In the genomic region with DNA sequence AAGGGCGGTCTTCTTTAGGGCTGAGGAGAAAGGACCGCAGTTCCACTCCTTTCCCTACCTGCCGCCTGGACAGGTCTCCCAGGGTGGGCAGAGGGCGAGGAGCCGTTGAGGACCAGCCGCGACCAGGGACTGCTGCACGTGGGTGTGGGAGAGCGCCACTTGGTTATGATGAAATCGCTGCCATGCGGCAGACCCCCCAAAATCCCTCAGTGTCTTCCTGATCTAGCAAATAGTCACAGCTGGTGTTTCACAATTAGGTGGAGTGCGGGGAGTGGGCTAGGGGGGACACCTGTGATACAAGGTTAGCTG, we compare ENCODE assay signal across 7 cellular contexts. TPM values are rescaled to one million over a fixed set of nuclear protein-coding genes. Genes with fewer than 3 reads are reported as not detected.
A peak's percentile ranks its signal among the peaks of the same experiment; 100 is the strongest.
DNase-seq lines count a peak whose midpoint lies in the region; TF ChIP-seq lines count a peak whose summit lies in the region.

No MANE protein-coding gene starts in this region.

- H3F3A ChIP-seq in smooth muscle cell (ENCODE audit: low read depth): no peaks in the 10 kb centered on the region

- TF ChIP-seq CTCF in smooth muscle cell (IDR thresholded peaks at IDR 0.05; ENCODE audit: borderline replicate concordance, insufficient read depth, poor library complexity, severe bottlenecking) (no peak), uterus (IDR thresholded peaks at IDR 0.05) (no peak)

- no peaks in the 10 kb centered on the region for H4K20me1 ChIP-seq in smooth muscle cell (ENCODE audit: low read depth)

- H3K4me2 ChIP-seq in smooth muscle cell: peak overlapping the region; percentile 96

- H3K9ac ChIP-seq in smooth muscle cell (ENCODE audit: low read depth): no peak overlapping the region

- peaks cover 9% of the 10 kb centered on the region for H3K27me3 ChIP-seq in HAP-1 (ENCODE audit: low read depth)
- H3K27me3 ChIP-seq in smooth muscle cell (ENCODE audit: low read depth): peaks cover 50% of the 10 kb centered on the region
- peaks cover 13 to 16% of the 10 kb centered on the region in 2 donors for H3K27me3 ChIP-seq in uterus
- peaks cover 48% of the 10 kb centered on the region for H3K27me3 ChIP-seq in MG63

- H3K36me3 ChIP-seq in HAP-1 (replicated peaks): no peaks in the 10 kb centered on the region
- H3K36me3 ChIP-seq in smooth muscle cell (ENCODE audit: low read depth): no peaks in the 10 kb centered on the region
- no peaks in the 10 kb centered on the region for H3K36me3 ChIP-seq in uterus
- no peaks in the 10 kb centered on the region for H3K36me3 ChIP-seq in MG63

- CTCF ChIA-PET in activated CD4-positive, alpha-beta memory T cell treated with anti-CD3 and anti-CD28 coated beads, Interleukin-2, amount 10 ng/mL, durations not matched to agents 7 days and 5 days (lab: Charles Lee): no interaction called here

- H3K27ac Mint-ChIP-seq in activated CD4-positive, alpha-beta memory T cell treated with anti-CD3 and anti-CD28 coated beads, Interleukin-2, amount 10 ng/mL, durations not matched to agents 7 days and 5 days: no peak overlapping the region

- H3K27ac ChIP-seq in smooth muscle cell (ENCODE audit: low read depth): no peak overlapping the region
- H3K27ac ChIP-seq in uterus: no peak overlapping the region

- 29% methylated on average over 12 of the region's 12 CpGs for WGBS in smooth muscle cell (ENCODE audit: low lambda C conversion rate)

- H3K9me3 ChIP-seq in HAP-1 (no peaks in the 10 kb centered on the region), smooth muscle cell (replicated peaks; ENCODE audit: low read depth) (no peaks in the 10 kb centered on the region), uterus (no peaks in the 10 kb centered on the region), MG63 (no peaks in the 10 kb centered on the region)

- POLR2A ChIA-PET in activated CD4-positive, alpha-beta memory T cell treated with anti-CD3 and anti-CD28 coated beads, Interleukin-2, amount 10 ng/mL, durations not matched to agents 7 days and 5 days (lab: Charles Lee): no interaction called here

- peaks cover 14% of the 10 kb centered on the region for H3K79me2 ChIP-seq in smooth muscle cell (ENCODE audit: low read depth)

- peak overlapping the region; percentile 35 for H3K4me3 ChIP-seq in HAP-1
- H3K4me3 ChIP-seq in iPS-11a (ENCODE audit: low read depth, low read length): peak overlapping the region; percentile 14
- peak overlapping the region; percentile 74 for H3K4me3 ChIP-seq in smooth muscle cell
- peak overlapping the region in 1 of 2 donors; percentile 47 for H3K4me3 ChIP-seq in uterus
- H3K4me3 ChIP-seq in MG63: no peak overlapping the region

- no peak for TF ChIP-seq POLR2A in uterus (IDR thresholded peaks at IDR 0.05)

- peaks cover 16% of the 10 kb centered on the region for H3K4me1 Mint-ChIP-seq in activated CD4-positive, alpha-beta memory T cell treated with anti-CD3 and anti-CD28 coated beads, Interleukin-2, amount 10 ng/mL, durations not matched to agents 7 days and 5 days

- H3K9me3 Mint-ChIP-seq in activated CD4-positive, alpha-beta memory T cell treated with anti-CD3 and anti-CD28 coated beads, Interleukin-2, amount 10 ng/mL, durations not matched to agents 7 days and 5 days: no peaks in the 10 kb centered on the region

- H3K4me3 Mint-ChIP-seq in activated CD4-positive, alpha-beta memory T cell treated with anti-CD3 and anti-CD28 coated beads, Interleukin-2, amount 10 ng/mL, durations not matched to agents 7 days and 5 days: peak overlapping the region; percentile 72

- H3K4me1 ChIP-seq in HAP-1 (peaks cover 17% of the 10 kb centered on the region), smooth muscle cell (ENCODE audit: low read depth) (peaks cover 8% of the 10 kb centered on the region), uterus (peaks cover 0 to 8% of the 10 kb centered on the region in 2 donors)

- intact Hi-C loops in uterus (cut with DNase I; ENCODE audit: low total_unique reads): no loop called here

- no peaks in the 10 kb centered on the region for H3K36me3 Mint-ChIP-seq in activated CD4-positive, alpha-beta memory T cell treated with anti-CD3 and anti-CD28 coated beads, Interleukin-2, amount 10 ng/mL, durations not matched to agents 7 days and 5 days (ENCODE audit: low read depth)

- H2AFZ ChIP-seq in smooth muscle cell (ENCODE audit: low read depth): peak overlapping the region; percentile 71

- H3K27me3 Mint-ChIP-seq in activated CD4-positive, alpha-beta memory T cell treated with anti-CD3 and anti-CD28 coated beads, Interleukin-2, amount 10 ng/mL, durations not matched to agents 7 days and 5 days: peaks cover 59% of the 10 kb centered on the region

- in situ Hi-C loops in HAP-1 (cut with MboI; ENCODE audit: low sequenced_read_pairs): no loop called here

- DNase-seq in HAP-1 (ENCODE audit: low spot score in 2 of 2): no peak
- DNase-seq in activated CD4-positive, alpha-beta memory T cell treated with anti-CD3 and anti-CD28 coated beads, Interleukin-2, amount 10 ng/mL, durations not matched to agents 7 days and 5 days: no peak
- DNase-seq in smooth muscle cell (lab: John Stamatoyannopoulos, UW; ENCODE audit: unreplicated experiment): no peak
- no peak for DNase-seq in uterus
- DNase-seq in NCI-H1694 treated with DMSO at 0.1 percent for 48 hours (lab: John Stamatoyannopoulos, UW): no peak
- DNase-seq in MG63: no peak

RNA-seq across cellular contexts. Expression of a gene that starts 1.5 kb away (rescaled TPM):
- total RNA-seq in activated CD4-positive, alpha-beta memory T cell treated with anti-CD3 and anti-CD28 coated beads, Interleukin-2, amount 10 ng/mL, durations not matched to agents 7 days and 5 days: under 1 TPM; 0.15 TPM
- total RNA-seq in smooth muscle cell: 10.2 and 11.7 TPM in 2 replicates
- polyA plus RNA-seq in smooth muscle cell: 14.9 and 17.5 TPM in 2 replicates
- 1 to 10 TPM in 1 of 4 donors, not detected in 3; 1.2 TPM for total RNA-seq in uterus
- not detected in 2 replicates for total RNA-seq in MG63 (2014; rRNA removed; shearing (Covaris generic); ENCODE audit: low replicate concordance)
